18 cellular contexts compared by ENCODE assay signal in the genomic region with DNA sequence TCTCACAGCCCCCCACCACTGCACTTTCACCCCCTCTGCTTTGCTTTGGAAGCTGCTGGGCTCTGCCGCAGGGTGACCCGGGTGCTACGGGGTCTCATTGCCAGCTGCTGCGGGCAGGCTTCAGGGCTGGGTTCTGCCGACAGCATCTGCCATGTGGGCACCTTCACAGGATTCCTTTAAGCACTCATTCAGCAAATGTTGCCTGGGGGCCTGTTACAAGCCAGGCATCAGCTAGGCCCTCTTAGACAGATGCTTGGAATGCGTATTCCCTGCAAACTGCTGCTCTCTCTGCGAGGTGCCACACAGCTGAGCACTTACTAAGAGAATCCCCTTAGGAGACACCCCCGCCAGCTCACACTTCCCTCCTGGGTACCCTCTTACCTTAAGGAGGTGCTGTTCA. TPM values are rescaled to one million over a fixed set of nuclear protein-coding genes. Genes with fewer than 3 reads are reported as not detected.
DNase-seq lines count a peak whose midpoint lies in the region; TF ChIP-seq lines count a peak whose summit lies in the region.
"Had no signal": no experiment of that assay in that cellular context is flagged by ENCODE, and none has a peak within 500 bp of the region (broad histone marks: within the 10 kb centered on the region; RNA-seq: fewer than 3 reads in every experiment).

No MANE protein-coding gene starts in this region.

- no peaks in the 10 kb centered on the region for H3K9me3 Mint-ChIP-seq in osteocyte (ENCODE audit: unreplicated experiment)
- H3K9me3 Mint-ChIP-seq: activated naive CD4-positive, alpha-beta T cell treated with anti-CD3 and anti-CD28 coated beads, Interleukin-2, amount 10 ng/mL, durations not matched to agents 7 days and 5 days had no signal

- peaks cover 1% of the 10 kb centered on the region for H3K36me3 ChIP-seq in brain microvascular endothelial cell (replicated peaks)
- H3K36me3 ChIP-seq: right lobe of liver, thyroid gland had no signal

- H3K4me3 Mint-ChIP-seq in osteocyte (ENCODE audit: unreplicated experiment) = no peak overlapping the region
- H3K4me3 Mint-ChIP-seq: activated naive CD4-positive, alpha-beta T cell treated with anti-CD3 and anti-CD28 coated beads, Interleukin-2, amount 10 ng/mL, durations not matched to agents 7 days and 5 days; B cell had no signal

- TF ChIP-seq CTCF in osteocyte (IDR thresholded peaks at IDR 0.05) = no peak
- no peak for TF ChIP-seq CTCF in brain microvascular endothelial cell (IDR thresholded peaks at IDR 0.05; ENCODE audit: low read depth, low read length, missing control alignments)

- H3K36me3 Mint-ChIP-seq in osteocyte (ENCODE audit: unreplicated experiment) = no peaks in the 10 kb centered on the region
- H3K36me3 Mint-ChIP-seq: activated naive CD4-positive, alpha-beta T cell treated with anti-CD3 and anti-CD28 coated beads, Interleukin-2, amount 10 ng/mL, durations not matched to agents 7 days and 5 days had no signal

- no peaks in the 10 kb centered on the region for H3K27me3 ChIP-seq in brain microvascular endothelial cell (replicated peaks)
- H3K27me3 ChIP-seq: body of pancreas, dorsolateral prefrontal cortex, esophagus muscularis mucosa, right lobe of liver, thyroid gland had no signal

- peak overlapping the region; percentile 34 for H3K27ac Mint-ChIP-seq in osteocyte (ENCODE audit: unreplicated experiment)
- H3K27ac Mint-ChIP-seq: activated naive CD4-positive, alpha-beta T cell treated with anti-CD3 and anti-CD28 coated beads, Interleukin-2, amount 10 ng/mL, durations not matched to agents 7 days and 5 days; B cell had no signal

- H3K27me3 Mint-ChIP-seq in osteocyte (ENCODE audit: unreplicated experiment) = no peaks in the 10 kb centered on the region

- DNase-seq in ELF-1 (ENCODE audit: low read depth, low spot score) (peak; percentile 64), NCI-H1694 treated with DMSO at 0.1 percent for 48 hours (lab: John Stamatoyannopoulos, UW) (peak; percentile 79), amniotic stem cell (lab: John Stamatoyannopoulos, UW) (peak; percentile 73), osteocyte (ENCODE audit: extremely low spot score, unreplicated experiment) (no peak), HT-29 (ENCODE audit: low spot score) (no peak), T-helper 1 cell (no peak), MV-4-11 (lab: John Stamatoyannopoulos, UW) (no peak), brain microvascular endothelial cell (no peak)
- DNase-seq: activated CD4-positive, alpha-beta T cell treated with anti-CD3 and anti-CD28 coated beads for 48 hours; activated naive CD4-positive, alpha-beta T cell treated with anti-CD3 and anti-CD28 coated beads, Interleukin-2, amount 10 ng/mL, durations not matched to agents 7 days and 5 days; body of pancreas; right lobe of liver; SIG-M5; stimulated activated CD4-positive, alpha-beta T cell treated with anti-CD3 and anti-CD28 coated beads, Interleukin-4, amount 100 ng/mL, for 1 hour; thyroid gland had no signal

- H3K4me1 Mint-ChIP-seq in osteocyte (ENCODE audit: unreplicated experiment) = peaks cover 26% of the 10 kb centered on the region

- no peak overlapping the region for H3K4me3 ChIP-seq in brain microvascular endothelial cell (ENCODE audit: low read depth, low read length)
- H3K4me3 ChIP-seq: body of pancreas, dorsolateral prefrontal cortex, esophagus muscularis mucosa, right lobe of liver, thyroid gland had no signal

- no peak overlapping the region for H3K27ac ChIP-seq in brain microvascular endothelial cell
- H3K27ac ChIP-seq: body of pancreas, right lobe of liver, thyroid gland had no signal

- in situ Hi-C loops in brain microvascular endothelial cell (cut with HindIII; ENCODE audit: low pct_ligation_motif_present, low sequenced_read_pairs) = no loop called here

RNA-seq across cellular contexts. Expression of gene COL16A1, which starts 29.2 kb away (rescaled TPM):
- 89.2 and 90.7 TPM in 2 replicates for total RNA-seq in osteocyte
- total RNA-seq in HT-29 (2014; rRNA removed; shearing (Covaris generic)) = 31.0 and 37.5 TPM in 2 replicates
- total RNA-seq: B cell had no signal

RNA-seq across cellular contexts. Expression of gene PEF1, which starts 29.9 kb away (rescaled TPM):
- total RNA-seq in osteocyte = 53.4 and 57.0 TPM in 2 replicates
- 114 and 119 TPM in 2 replicates for total RNA-seq in HT-29 (2014; rRNA removed; shearing (Covaris generic))

RNA-seq across cellular contexts. Expression of gene HCRTR1, which starts 57.1 kb away (rescaled TPM):
- 0.50 and 0.73 TPM in 2 replicates for total RNA-seq in osteocyte
- not detected in 2 replicates for total RNA-seq in HT-29 (2014; rRNA removed; shearing (Covaris generic))
- total RNA-seq: body of pancreas, right lobe of liver had no signal

Comparison
In these comparisons a context has a peak if more than half of its experiments do, and no peak if none do; other contexts are left out.
1. DNase-seq: peak in ELF-1 (single experiment), NCI-H1694 treated with DMSO at 0.1 percent for 48 hours (single experiment) and amniotic stem cell (single experiment); none in osteocyte (single experiment), HT-29 (single experiment), T-helper 1 cell (0 of 5), MV-4-11 (single experiment) and brain microvascular endothelial cell (single experiment).